In genomic region chr15:40444741-40445140, GRCh38 we compare ENCODE assay signal across 24 cellular contexts. TPM values are rescaled to one million over a fixed set of nuclear protein-coding genes. Genes with fewer than 3 reads are reported as not detected.
A peak's percentile ranks its signal among the peaks of the same experiment; 100 is the strongest.
DNase-seq lines count a peak whose midpoint lies in the region; ATAC-seq and TF ChIP-seq lines count a peak whose summit lies in the region.
"Had no signal": no experiment of that assay in that cellular context is flagged by ENCODE, and none has a peak within 500 bp of the region (broad histone marks: within the 10 kb centered on the region; RNA-seq: fewer than 3 reads in every experiment).

No MANE protein-coding gene starts in this region.

- no peaks in the 10 kb centered on the region for H3K27me3 ChIP-seq in CD4-positive, alpha-beta T cell (ENCODE audit: control insufficient read depth, insufficient read depth, low read length)
- H3K27me3 ChIP-seq in H7 (ENCODE audit: control insufficient read depth, insufficient read depth, low read length), result no peaks in the 10 kb centered on the region; the same call in 1 of the 2 replicates
- H3K27me3 ChIP-seq: sigmoid colon had no signal

- peak overlapping the region; percentile 95 for H3K4me3 Mint-ChIP-seq in CD4-positive, alpha-beta T cell
- H3K4me3 Mint-ChIP-seq in effector memory CD8-positive, alpha-beta T cell, result no peak overlapping the region
- peak overlapping the region; percentile 56 for H3K4me3 Mint-ChIP-seq in nephron progenitor cell
- H3K4me3 Mint-ChIP-seq in activated naive CD4-positive, alpha-beta T cell treated with anti-CD3 and anti-CD28 coated beads, Interleukin-2, amount 10 ng/mL, durations not matched to agents 7 days and 5 days, result no peak overlapping the region
- H3K4me3 Mint-ChIP-seq: activated B cell treated with CpG ODN at 0.5 μM for 24 hours; activated CD8-positive, alpha-beta T cell treated with anti-CD3 and anti-CD28 coated beads for 36 hours; CD8-positive, alpha-beta T cell had no signal

- H3K9me3 Mint-ChIP-seq in CD4-positive, alpha-beta T cell, result no peaks in the 10 kb centered on the region
- H3K9me3 Mint-ChIP-seq in effector memory CD8-positive, alpha-beta T cell, result no peaks in the 10 kb centered on the region
- H3K9me3 Mint-ChIP-seq in nephron progenitor cell, result no peaks in the 10 kb centered on the region
- no peaks in the 10 kb centered on the region for H3K9me3 Mint-ChIP-seq in activated naive CD4-positive, alpha-beta T cell treated with anti-CD3 and anti-CD28 coated beads, Interleukin-2, amount 10 ng/mL, durations not matched to agents 7 days and 5 days
- H3K9me3 Mint-ChIP-seq: activated B cell treated with CpG ODN at 0.5 μM for 24 hours; activated CD8-positive, alpha-beta T cell treated with anti-CD3 and anti-CD28 coated beads for 36 hours; CD8-positive, alpha-beta T cell had no signal

- CTCF ChIA-PET in CD4-positive, alpha-beta T cell (lab: Charles Lee), result interaction anchor here (1.2 kb wide), 1 partner anchor 62 kb away, joined by 4 read pairs; no protein-coding TSS in a partner anchor
- CTCF ChIA-PET in activated naive CD4-positive, alpha-beta T cell treated with anti-CD3 and anti-CD28 coated beads, Interleukin-2, amount 10 ng/mL, durations not matched to agents 7 days and 5 days (lab: Charles Lee), result interaction anchor here (1.1 to 4.8 kb wide), 2 partner anchors 8 to 62 kb away, joined by 3 to 19 read pairs; no protein-coding TSS in a partner anchor

- peak overlapping the region; percentile 36 for H3K27ac Mint-ChIP-seq in CD4-positive, alpha-beta T cell
- H3K27ac Mint-ChIP-seq in effector memory CD8-positive, alpha-beta T cell, result peak overlapping the region; percentile 18 to 60
- no peak overlapping the region for H3K27ac Mint-ChIP-seq in nephron progenitor cell
- no peak overlapping the region for H3K27ac Mint-ChIP-seq in activated naive CD4-positive, alpha-beta T cell treated with anti-CD3 and anti-CD28 coated beads, Interleukin-2, amount 10 ng/mL, durations not matched to agents 7 days and 5 days
- H3K27ac Mint-ChIP-seq: activated B cell treated with CpG ODN at 0.5 μM for 24 hours; activated CD8-positive, alpha-beta T cell treated with anti-CD3 and anti-CD28 coated beads for 36 hours had no signal

- H3K36me3 Mint-ChIP-seq in CD4-positive, alpha-beta T cell (ENCODE audit: low read depth), result peaks cover 10% of the 10 kb centered on the region
- H3K36me3 Mint-ChIP-seq in effector memory CD8-positive, alpha-beta T cell (ENCODE audit: insufficient read depth), result peaks cover 22% of the 10 kb centered on the region
- H3K36me3 Mint-ChIP-seq in nephron progenitor cell (ENCODE audit: low read depth), result peaks cover 4% of the 10 kb centered on the region
- H3K36me3 Mint-ChIP-seq in activated naive CD4-positive, alpha-beta T cell treated with anti-CD3 and anti-CD28 coated beads, Interleukin-2, amount 10 ng/mL, durations not matched to agents 7 days and 5 days, result peaks cover 18% of the 10 kb centered on the region

- no peak for TF ChIP-seq CTCF in CD4-positive, alpha-beta T cell (IDR thresholded peaks at IDR 0.05)
- no peak for TF ChIP-seq CTCF in nephron progenitor cell (IDR thresholded peaks at IDR 0.05)

- no peaks in the 10 kb centered on the region for H3K9me3 ChIP-seq in CD4-positive, alpha-beta T cell (ENCODE audit: control insufficient read depth, low read length)
- H3K9me3 ChIP-seq: sigmoid colon had no signal

- POLR2A ChIA-PET in CD4-positive, alpha-beta T cell (lab: Charles Lee), result interaction anchor here (7.4 kb wide), 1 partner anchor 9 kb away, joined by 106 read pairs; no protein-coding TSS in a partner anchor

- peaks cover 6% of the 10 kb centered on the region for H3K27me3 Mint-ChIP-seq in CD4-positive, alpha-beta T cell
- H3K27me3 Mint-ChIP-seq in effector memory CD8-positive, alpha-beta T cell, result peaks cover 0 to 6% of the 10 kb centered on the region in 2 donors
- peaks cover 3% of the 10 kb centered on the region for H3K27me3 Mint-ChIP-seq in nephron progenitor cell (ENCODE audit: low read depth, poor library complexity)
- peaks cover 32% of the 10 kb centered on the region for H3K27me3 Mint-ChIP-seq in activated naive CD4-positive, alpha-beta T cell treated with anti-CD3 and anti-CD28 coated beads, Interleukin-2, amount 10 ng/mL, durations not matched to agents 7 days and 5 days
- H3K27me3 Mint-ChIP-seq: activated B cell treated with CpG ODN at 0.5 μM for 24 hours had no signal

- peaks cover 62% of the 10 kb centered on the region for H3K4me1 Mint-ChIP-seq in CD4-positive, alpha-beta T cell (ENCODE audit: low read depth)
- peaks cover 46 to 54% of the 10 kb centered on the region in 2 donors for H3K4me1 Mint-ChIP-seq in effector memory CD8-positive, alpha-beta T cell (ENCODE audit: low read depth in 2 of 2)
- peaks cover 57% of the 10 kb centered on the region for H3K4me1 Mint-ChIP-seq in nephron progenitor cell
- peaks cover 47% of the 10 kb centered on the region for H3K4me1 Mint-ChIP-seq in activated naive CD4-positive, alpha-beta T cell treated with anti-CD3 and anti-CD28 coated beads, Interleukin-2, amount 10 ng/mL, durations not matched to agents 7 days and 5 days

- H3K36me3 ChIP-seq in H7 (replicated peaks; ENCODE audit: control insufficient read depth, insufficient read depth, low read length), result no peaks in the 10 kb centered on the region; the same call in 1 of the 2 replicates
- H3K36me3 ChIP-seq: sigmoid colon had no signal

- H3K27ac ChIP-seq in CD4-positive, alpha-beta T cell (ENCODE audit: low read depth, low read length), result no peak overlapping the region

- no peak for ATAC-seq in CD4-positive, alpha-beta T cell (ENCODE audit: poor library complexity)
- ATAC-seq in effector memory CD8-positive, alpha-beta T cell (replicated peaks), result no peak
- no peak for ATAC-seq in GM21381 (IDR thresholded peaks at IDR 0.05; ENCODE audit: unreplicated experiment)
- ATAC-seq: activated CD8-positive, alpha-beta T cell treated with anti-CD3 and anti-CD28 coated beads for 36 hours; CD8-positive, alpha-beta T cell; Right ventricle myocardium inferior had no signal

- no peak for DNase-seq in CD4-positive, alpha-beta T cell
- DNase-seq in H7, result peak; percentile 64
- no peak for DNase-seq in effector memory CD8-positive, alpha-beta T cell
- DNase-seq in nephron progenitor cell, result no peak
- no peak for DNase-seq in stimulated activated CD4-positive, alpha-beta T cell treated with anti-CD3 and anti-CD28 coated beads, Interleukin-4, amount 100 ng/mL, for 4 hours
- no peak for DNase-seq in activated naive CD4-positive, alpha-beta T cell treated with anti-CD3 and anti-CD28 coated beads, Interleukin-2, amount 10 ng/mL, durations not matched to agents 7 days and 5 days
- DNase-seq: activated B cell treated with CpG ODN at 0.5 μM for 24 hours; activated CD8-positive, alpha-beta T cell treated with anti-CD3 and anti-CD28 coated beads for 36 hours; activated naive CD4-positive, alpha-beta T cell; anterior cingulate cortex; CD8-positive, alpha-beta T cell; DMS53; erythroblast; hippocampal formation; KBM-7; kidney; mammary epithelial cell; NCI-H1436 treated with DMSO at 0.1 percent for 48 hours; NCI-H2171 treated with DMSO at 0.1 percent for 48 hours; sigmoid colon; substantia nigra; T1000 had no signal

- intact Hi-C loops in CD4-positive, alpha-beta T cell (cut with DNase I, micrococcal nuclease), result loop anchor here in 1 of 2 experiments (10.0 kb wide), 1 partner anchor 150 kb away; the partner anchor contains the start of gene KNL1

- no peak overlapping the region for H3K4me3 ChIP-seq in H7 (ENCODE audit: insufficient read depth, low read depth, low read length)
- H3K4me3 ChIP-seq: sigmoid colon had no signal

RNA-seq across cellular contexts. Expression of gene BAHD1, which starts 4.0 kb away (rescaled TPM):
- total RNA-seq in CD4-positive, alpha-beta T cell, result 10 to 100 TPM; 20.3 to 21.5 TPM
- total RNA-seq in H7 (2014; rRNA removed; shearing (Covaris generic)), result 45.7 and 47.4 TPM in 2 replicates

RNA-seq across cellular contexts. Expression of gene CHST14, which starts 26.0 kb away (rescaled TPM):
- total RNA-seq in CD4-positive, alpha-beta T cell, result 1 to 10 TPM; 4.6 to 5.1 TPM
- total RNA-seq in H7 (2014; rRNA removed; shearing (Covaris generic)), result 11.7 and 15.2 TPM in 2 replicates

RNA-seq across cellular contexts. Expression of gene IVD, which starts 39.1 kb away (rescaled TPM):
- 10 to 100 TPM; 30.7 to 31.9 TPM for total RNA-seq in CD4-positive, alpha-beta T cell
- total RNA-seq in H7 (2014; rRNA removed; shearing (Covaris generic)), result 28.6 and 31.4 TPM in 2 replicates

Comparison
In these comparisons a context has a peak if more than half of its experiments do, and no peak if none do; other contexts are left out.
1. H3K27ac Mint-ChIP-seq: peak in CD4-positive, alpha-beta T cell (single experiment) and effector memory CD8-positive, alpha-beta T cell (2 of 2); none in nephron progenitor cell (single experiment) and activated naive CD4-positive, alpha-beta T cell treated with anti-CD3 and anti-CD28 coated beads, Interleukin-2, amount 10 ng/mL, durations not matched to agents 7 days and 5 days (single experiment).
2. H3K4me3 Mint-ChIP-seq: peak in CD4-positive, alpha-beta T cell (single experiment) and nephron progenitor cell (single experiment); none in effector memory CD8-positive, alpha-beta T cell (0 of 2) and activated naive CD4-positive, alpha-beta T cell treated with anti-CD3 and anti-CD28 coated beads, Interleukin-2, amount 10 ng/mL, durations not matched to agents 7 days and 5 days (single experiment).